Comparison of ENCODE assay signal across 16 cellular contexts in genomic region chr5:59540366-59540765, GRCh38.
DNase-seq lines count a peak whose midpoint lies in the region; ATAC-seq and TF ChIP-seq lines count a peak whose summit lies in the region.
"Had no signal": no experiment of that assay in that cellular context is flagged by ENCODE, and none has a peak within 500 bp of the region (broad histone marks: within the 10 kb centered on the region; RNA-seq: fewer than 3 reads in every experiment).

No MANE protein-coding gene starts in this region.

- CTCF ChIA-PET in WTC11 (lab: Charles Lee), result no interaction called here

- peaks cover 3% of the 10 kb centered on the region; the same call in 1 of the 2 replicates for H3K36me3 Mint-ChIP-seq in WTC11
- H3K36me3 Mint-ChIP-seq in T-helper 2 cell treated with Interferon-gamma antibody and Interleukin-4, amounts not matched to agents 5 μg/mL and 100 μg/mL, for 36 hours (ENCODE audit: low read depth), result no peaks in the 10 kb centered on the region
- H3K36me3 Mint-ChIP-seq: CD8-positive, alpha-beta memory T cell; natural killer cell treated with Interleukin-12 subunit alpha and Interleukin-12 subunit beta and Interleukin-15 and Interleukin-18, amount 100 ng/mL, for 72 hours; stimulated activated memory B cell treated with anti-CD40 and anti-IgM and Interleukin-4, amounts not matched to agents 10 μg/mL and 1 μg/mL and 100 μg/mL, for 72 hours had no signal

- no peaks in the 10 kb centered on the region for H3K27me3 Mint-ChIP-seq in WTC11 (ENCODE audit: low read depth)
- no peaks in the 10 kb centered on the region for H3K27me3 Mint-ChIP-seq in T-helper 2 cell treated with Interferon-gamma antibody and Interleukin-4, amounts not matched to agents 5 μg/mL and 100 μg/mL, for 36 hours (ENCODE audit: low read depth)
- H3K27me3 Mint-ChIP-seq: CD8-positive, alpha-beta memory T cell; natural killer cell treated with Interleukin-12 subunit alpha and Interleukin-12 subunit beta and Interleukin-15 and Interleukin-18, amount 100 ng/mL, for 72 hours; stimulated activated memory B cell treated with anti-CD40 and anti-IgM and Interleukin-4, amounts not matched to agents 10 μg/mL and 1 μg/mL and 100 μg/mL, for 72 hours had no signal

- ATAC-seq in WTC11, result no peak
- no peak for ATAC-seq in GM21528 (IDR thresholded peaks at IDR 0.05; ENCODE audit: low FRiP score, unreplicated experiment)
- ATAC-seq: natural killer cell treated with Interleukin-12 subunit alpha and Interleukin-12 subunit beta and Interleukin-15 and Interleukin-18, amount 100 ng/mL, for 72 hours; stimulated activated memory B cell treated with anti-CD40 and anti-IgM and Interleukin-4, amounts not matched to agents 10 μg/mL and 1 μg/mL and 100 μg/mL, for 72 hours had no signal

- H3K27me3 ChIP-seq in layer of hippocampus (ENCODE audit: control insufficient read depth, insufficient read depth, low read length), result no peaks in the 10 kb centered on the region
- H3K27me3 ChIP-seq: vagina had no signal

- no peak overlapping the region for H3K4me3 Mint-ChIP-seq in WTC11
- no peak overlapping the region for H3K4me3 Mint-ChIP-seq in T-helper 2 cell treated with Interferon-gamma antibody and Interleukin-4, amounts not matched to agents 5 μg/mL and 100 μg/mL, for 36 hours
- H3K4me3 Mint-ChIP-seq: CD8-positive, alpha-beta memory T cell; natural killer cell treated with Interleukin-12 subunit alpha and Interleukin-12 subunit beta and Interleukin-15 and Interleukin-18, amount 100 ng/mL, for 72 hours; stimulated activated memory B cell treated with anti-CD40 and anti-IgM and Interleukin-4, amounts not matched to agents 10 μg/mL and 1 μg/mL and 100 μg/mL, for 72 hours had no signal

- POLR2A ChIA-PET in WTC11 (lab: Charles Lee), result no interaction called here

- DNase-seq in NCI-H345 (lab: John Stamatoyannopoulos, UW) (peak; percentile 42), NCI-H345 treated with DMSO at 0.1 percent for 48 hours (lab: John Stamatoyannopoulos, UW; ENCODE audit: unreplicated experiment) (no peak), WTC11 (ENCODE audit: low spot score) (no peak), substantia nigra (lab: John Stamatoyannopoulos, UW) (peak in 25 of 49 donors; percentile 4 to 62 (median 18)), T-helper 2 cell (no peak)
- no peak for DNase-seq in T-helper 2 cell treated with Interferon-gamma antibody and Interleukin-4, amounts not matched to agents 5 μg/mL and 100 μg/mL, for 36 hours (ENCODE audit: low spot score)
- DNase-seq: activated CD4-positive, alpha-beta T cell treated with anti-CD3 and anti-CD28 coated beads for 1 hour; activated CD8-positive, alpha-beta memory T cell treated with anti-CD3 and anti-CD28 coated beads, Interleukin-2, amount 50 U/mL, for 48 hours; CD8-positive, alpha-beta memory T cell; GF-D8 had no signal

- no peak overlapping the region for H3K27ac Mint-ChIP-seq in WTC11
- no peak overlapping the region for H3K27ac Mint-ChIP-seq in T-helper 2 cell treated with Interferon-gamma antibody and Interleukin-4, amounts not matched to agents 5 μg/mL and 100 μg/mL, for 36 hours
- H3K27ac Mint-ChIP-seq: CD8-positive, alpha-beta memory T cell; natural killer cell treated with Interleukin-12 subunit alpha and Interleukin-12 subunit beta and Interleukin-15 and Interleukin-18, amount 100 ng/mL, for 72 hours; stimulated activated memory B cell treated with anti-CD40 and anti-IgM and Interleukin-4, amounts not matched to agents 10 μg/mL and 1 μg/mL and 100 μg/mL, for 72 hours had no signal

- peaks cover 22% of the 10 kb centered on the region for H3K4me1 Mint-ChIP-seq in WTC11
- no peaks in the 10 kb centered on the region for H3K4me1 Mint-ChIP-seq in T-helper 2 cell treated with Interferon-gamma antibody and Interleukin-4, amounts not matched to agents 5 μg/mL and 100 μg/mL, for 36 hours (ENCODE audit: low read depth)
- H3K4me1 Mint-ChIP-seq: CD8-positive, alpha-beta memory T cell had no signal

- peak overlapping the region; percentile 71 for H3K27ac ChIP-seq in layer of hippocampus (ENCODE audit: low read depth, low read length)
- H3K27ac ChIP-seq in substantia nigra (ENCODE audit: low read depth, low read length, poor library complexity, severe bottlenecking), result peak overlapping the region; percentile 56
- H3K27ac ChIP-seq: epithelial cell of prostate, vagina had no signal

- peaks cover 4% of the 10 kb centered on the region for H3K9me3 Mint-ChIP-seq in WTC11
- no peaks in the 10 kb centered on the region for H3K9me3 Mint-ChIP-seq in T-helper 2 cell treated with Interferon-gamma antibody and Interleukin-4, amounts not matched to agents 5 μg/mL and 100 μg/mL, for 36 hours
- H3K9me3 Mint-ChIP-seq: CD8-positive, alpha-beta memory T cell; stimulated activated memory B cell treated with anti-CD40 and anti-IgM and Interleukin-4, amounts not matched to agents 10 μg/mL and 1 μg/mL and 100 μg/mL, for 72 hours had no signal

- no peak for TF ChIP-seq CTCF in WTC11 (IDR thresholded peaks at IDR 0.05)

TF ChIP-seq in WTC11, 78 proteins besides CTCF, POLR2A, EP300 and RAD21:
- TF ChIP-seq GABPB1 (CRISPR knock-in tag; IDR thresholded peaks at IDR 0.05), result no peak
- TF ChIP-seq ARID4B (CRISPR knock-in tag; IDR thresholded peaks at IDR 0.05; ENCODE audit: borderline replicate concordance), result no peak
- TF ChIP-seq, protein P1, sequence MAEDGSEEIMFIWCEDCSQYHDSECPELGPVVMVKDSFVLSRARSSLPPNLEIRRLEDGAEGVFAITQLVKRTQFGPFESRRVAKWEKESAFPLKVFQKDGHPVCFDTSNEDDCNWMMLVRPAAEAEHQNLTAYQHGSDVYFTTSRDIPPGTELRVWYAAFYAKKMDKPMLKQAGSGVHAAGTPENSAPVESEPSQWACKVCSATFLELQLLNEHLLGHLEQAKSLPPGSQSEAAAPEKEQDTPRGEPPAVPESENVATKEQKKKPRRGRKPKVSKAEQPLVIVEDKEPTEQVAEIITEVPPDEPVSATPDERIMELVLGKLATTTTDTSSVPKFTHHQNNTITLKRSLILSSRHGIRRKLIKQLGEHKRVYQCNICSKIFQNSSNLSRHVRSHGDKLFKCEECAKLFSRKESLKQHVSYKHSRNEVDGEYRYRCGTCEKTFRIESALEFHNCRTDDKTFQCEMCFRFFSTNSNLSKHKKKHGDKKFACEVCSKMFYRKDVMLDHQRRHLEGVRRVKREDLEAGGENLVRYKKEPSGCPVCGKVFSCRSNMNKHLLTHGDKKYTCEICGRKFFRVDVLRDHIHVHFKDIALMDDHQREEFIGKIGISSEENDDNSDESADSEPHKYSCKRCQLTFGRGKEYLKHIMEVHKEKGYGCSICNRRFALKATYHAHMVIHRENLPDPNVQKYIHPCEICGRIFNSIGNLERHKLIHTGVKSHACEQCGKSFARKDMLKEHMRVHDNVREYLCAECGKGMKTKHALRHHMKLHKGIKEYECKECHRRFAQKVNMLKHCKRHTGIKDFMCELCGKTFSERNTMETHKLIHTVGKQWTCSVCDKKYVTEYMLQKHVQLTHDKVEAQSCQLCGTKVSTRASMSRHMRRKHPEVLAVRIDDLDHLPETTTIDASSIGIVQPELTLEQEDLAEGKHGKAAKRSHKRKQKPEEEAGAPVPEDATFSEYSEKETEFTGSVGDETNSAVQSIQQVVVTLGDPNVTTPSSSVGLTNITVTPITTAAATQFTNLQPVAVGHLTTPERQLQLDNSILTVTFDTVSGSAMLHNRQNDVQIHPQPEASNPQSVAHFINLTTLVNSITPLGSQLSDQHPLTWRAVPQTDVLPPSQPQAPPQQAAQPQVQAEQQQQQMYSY (CRISPR knock-in tag; IDR thresholded peaks at IDR 0.05), result peak; percentile 70; the same call in 1 of the 2 replicates
- no peak for TF ChIP-seq PREB (CRISPR knock-in tag; IDR thresholded peaks at IDR 0.05; ENCODE audit: borderline replicate concordance)
TF ChIP-seq in WTC11: peak in this region for 1.

Comparison
In these comparisons a context has a peak if more than half of its experiments do, and no peak if none do; other contexts are left out.
1. DNase-seq: peak in NCI-H345 (single experiment) and substantia nigra (25 of 49); none in NCI-H345 treated with DMSO at 0.1 percent for 48 hours (single experiment), WTC11 (single experiment), T-helper 2 cell (0 of 5) and T-helper 2 cell treated with Interferon-gamma antibody and Interleukin-4, amounts not matched to agents 5 μg/mL and 100 μg/mL, for 36 hours (single experiment).